In the genomic region with DNA sequence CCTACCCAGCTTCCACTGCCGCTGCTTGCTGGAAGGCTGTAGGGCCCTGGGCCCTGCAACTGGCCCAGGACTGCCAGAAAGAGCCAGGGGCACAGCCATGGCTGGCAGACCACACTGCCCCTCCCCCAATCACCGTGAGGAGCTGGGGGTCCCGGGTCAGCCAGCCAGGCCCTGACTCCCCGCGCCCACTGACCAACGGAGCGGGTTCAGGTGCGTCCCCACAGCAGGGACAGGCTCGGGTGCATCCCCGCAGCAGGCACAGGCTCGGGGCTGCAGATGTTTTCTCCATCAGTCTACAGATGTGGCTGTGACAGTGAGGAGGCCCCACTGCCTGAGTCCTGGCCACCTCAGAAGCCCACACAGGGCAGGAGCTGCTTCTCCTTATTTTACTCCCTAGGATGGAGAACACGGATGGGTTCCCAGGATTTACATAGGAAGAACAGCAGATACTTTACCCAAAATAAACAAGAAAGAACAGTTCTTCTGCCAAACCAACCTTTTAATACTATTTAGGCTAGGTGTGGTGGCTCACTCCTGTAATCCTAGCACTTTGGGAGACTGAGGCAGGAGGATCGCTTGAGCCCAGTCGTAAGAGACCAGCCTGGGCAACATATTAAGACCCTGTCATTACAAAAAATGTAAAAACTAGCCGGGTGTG, we compare ENCODE assay signal across 1 cellular context.
TF ChIP-seq lines count a peak whose summit lies in the region.

No MANE protein-coding gene starts in this region.

TF ChIP-seq in H1, 55 proteins besides CTCF, POLR2A, EP300 and RAD21:
- TF ChIP-seq JUND (IDR thresholded peaks at IDR 0.05; ENCODE audit: low read length): no peak
- TF ChIP-seq SIN3A (conservative IDR thresholded peaks at IDR 0.05 in 1 of 2, IDR thresholded peaks at IDR 0.05 in 1 of 2; ENCODE audit: low read depth in 1 of 2, low read length in 2 of 2): no peak
- TF ChIP-seq KDM4A (IDR thresholded peaks at IDR 0.05; ENCODE audit: low read depth, low read length, severe bottlenecking): no peak
- TF ChIP-seq YY1 (IDR thresholded peaks at IDR 0.05; ENCODE audit: low read depth, low read length): no peak
- no peak for TF ChIP-seq CEBPB (IDR thresholded peaks at IDR 0.05; ENCODE audit: low read depth, low read length)
- TF ChIP-seq SAP30 (IDR thresholded peaks at IDR 0.05; ENCODE audit: insufficient read depth, insufficient replicate concordance, low read length): no peak
